8 cellular contexts compared by ENCODE assay signal in genomic region chr1:205343431-205344009, GRCh38. TPM values are rescaled to one million over a fixed set of nuclear protein-coding genes. Genes with fewer than 3 reads are reported as not detected.
DNase-seq lines count a peak whose midpoint lies in the region; ATAC-seq and TF ChIP-seq lines count a peak whose summit lies in the region.

No MANE protein-coding gene starts in this region.

- H3K4ac ChIP-seq in mesenchymal stem cell (ENCODE audit: low read depth in 1 of 2, low read length in 2 of 2) = no peak overlapping the region

- no peak overlapping the region for H3K14ac ChIP-seq in mesenchymal stem cell (ENCODE audit: low read length in 2 of 2)

- H3K27ac ChIP-seq in coronary artery (no peak overlapping the region), mesenchymal stem cell (ENCODE audit: low read length, poor library complexity, severe bottlenecking) (no peak overlapping the region), vagina (no peak overlapping the region)

- WGBS in mesenchymal stem cell = 3% methylated on average over 52 of the region's 57 CpGs

- ATAC-seq in GM19328 (IDR thresholded peaks at IDR 0.05; ENCODE audit: unreplicated experiment) = no peak

- H3K23ac ChIP-seq in mesenchymal stem cell (ENCODE audit: low read length in 2 of 2) = peak overlapping the region in 1 of 2 experiments; percentile 9

- peak overlapping the region; percentile 63 for H3K4me2 ChIP-seq in mesenchymal stem cell (ENCODE audit: low read length, poor library complexity, severe bottlenecking)

- H3K27me3 ChIP-seq in mesenchymal stem cell (ENCODE audit: control insufficient read depth in 1 of 2, insufficient read depth in 1 of 2, low read length in 2 of 2) (peaks cover 63 to 77% of the 10 kb centered on the region in 2 experiments), vagina (peaks cover 6% of the 10 kb centered on the region)

- no peak overlapping the region for H2BK120ac ChIP-seq in mesenchymal stem cell (ENCODE audit: low read depth, low read length)

- TF ChIP-seq CTCF in coronary artery (IDR thresholded peaks at IDR 0.05) (no peak), vagina (IDR thresholded peaks at IDR 0.05) (no peak)

- H2BK5ac ChIP-seq in mesenchymal stem cell (ENCODE audit: low read depth, low read length, poor library complexity, severe bottlenecking) = no peak overlapping the region

- TF ChIP-seq POLR2A in vagina (IDR thresholded peaks at IDR 0.05) = no peak

- no peak overlapping the region for H3K18ac ChIP-seq in mesenchymal stem cell (ENCODE audit: low read depth in 1 of 2, low read length in 2 of 2)

- no peak overlapping the region for H3K9ac ChIP-seq in mesenchymal stem cell (ENCODE audit: low read length)

- no peak overlapping the region for H2BK15ac ChIP-seq in mesenchymal stem cell (ENCODE audit: low read depth, poor library complexity, severe bottlenecking)

- no peak overlapping the region for H4K8ac ChIP-seq in mesenchymal stem cell (ENCODE audit: low read length)

- peaks cover 13% of the 10 kb centered on the region for H3K4me1 ChIP-seq in mesenchymal stem cell (ENCODE audit: control insufficient read depth, insufficient read depth, low read depth, low read length)
- peaks cover 16% of the 10 kb centered on the region for H3K4me1 ChIP-seq in vagina

- no peak overlapping the region for H2BK12ac ChIP-seq in mesenchymal stem cell (ENCODE audit: low read length in 2 of 2)

- no peaks in the 10 kb centered on the region for H3K36me3 ChIP-seq in mesenchymal stem cell (ENCODE audit: control insufficient read depth in 1 of 2, insufficient read depth in 2 of 2, low read depth in 1 of 2, low read length in 2 of 2)
- H3K36me3 ChIP-seq in vagina = no peaks in the 10 kb centered on the region

- H3K9me3 ChIP-seq in mesenchymal stem cell (ENCODE audit: control insufficient read depth, low read length) (no peaks in the 10 kb centered on the region), vagina (no peaks in the 10 kb centered on the region)

- H3K79me1 ChIP-seq in mesenchymal stem cell (replicated peaks; ENCODE audit: low read length, poor library complexity, severe bottlenecking) = no peaks in the 10 kb centered on the region

- no peak overlapping the region for H2AK5ac ChIP-seq in mesenchymal stem cell (ENCODE audit: low read length, severe bottlenecking)

- peak; percentile 46 for DNase-seq in stimulated activated CD4-positive, alpha-beta T cell treated with anti-CD3 and anti-CD28 coated beads, Interleukin-15, amount 100 ng/mL, for 24 hours
- DNase-seq in stimulated activated CD4-positive, alpha-beta T cell treated with anti-CD3 and anti-CD28 coated beads, Interleukin-4, amount 100 ng/mL, for 4 hours = no peak
- DNase-seq in coronary artery (ENCODE audit: low spot score) = no peak
- no peak for DNase-seq in mesenchymal stem cell
- no peak for DNase-seq in vagina (ENCODE audit: extremely low spot score in 2 of 2)
- no peak for DNase-seq in COR-L47 (lab: John Stamatoyannopoulos, UW)
- no peak for DNase-seq in stimulated activated naive CD4-positive, alpha-beta T cell treated with Interleukin-2 at 50 U/mL for 16 hours (lab: John Stamatoyannopoulos, UW)

- H3K4me3 ChIP-seq in coronary artery (peak overlapping the region; percentile 67), mesenchymal stem cell (ENCODE audit: insufficient read depth in 1 of 2, low read depth in 1 of 2, low read length in 2 of 2) (peak overlapping the region in 1 of 2 experiments; percentile 40), vagina (peak overlapping the region; percentile 35 to 40)

- H4K91ac ChIP-seq in mesenchymal stem cell (ENCODE audit: low read length) = no peak overlapping the region

- no peak overlapping the region for H2AFZ ChIP-seq in mesenchymal stem cell (ENCODE audit: low read depth, low read length)

- intact Hi-C loops in vagina (cut with DNase I) = no loop called here

RNA-seq across cellular contexts. Expression of gene KLHDC8A, which starts 13.2 kb away (rescaled TPM):
- not detected for polyA plus RNA-seq in mesenchymal stem cell (2013, experiment 1 of 2)
- not detected for polyA plus RNA-seq in mesenchymal stem cell (2013, experiment 2 of 2)
- total RNA-seq in vagina = not detected

RNA-seq across cellular contexts. Expression of gene NUAK2, which starts 22.0 kb away (rescaled TPM):
- polyA plus RNA-seq in mesenchymal stem cell (2013, experiment 1 of 2) = 2.9 TPM
- polyA plus RNA-seq in mesenchymal stem cell (2013, experiment 2 of 2) = 2.9 TPM
- 49.6 TPM for total RNA-seq in vagina
